Comparison of ENCODE assay signal across 26 cellular contexts in genomic region chr20:39990692-39991091, GRCh38.
"Had no signal": no experiment of that assay in that cellular context is flagged by ENCODE, and none has a peak within 500 bp of the region (broad histone marks: within the 10 kb centered on the region; RNA-seq: fewer than 3 reads in every experiment).

No MANE protein-coding gene starts in this region.

- H3K9me3 ChIP-seq: colonic mucosa, esophagus squamous epithelium, gastroesophageal sphincter had no signal

- H3K36me3 ChIP-seq: colonic mucosa, esophagus muscularis mucosa, esophagus squamous epithelium, gastrocnemius medialis, gastroesophageal sphincter, heart left ventricle, heart right ventricle had no signal

- H3K27ac Mint-ChIP-seq: dendritic cell treated with granulocyte-macrophage colony-stimulating factor and Interleukin-4, amounts not matched to agents 40 ng/mL and 50 ng/mL, for 4 days; effector memory CD8-positive, alpha-beta T cell; endodermal cell had no signal

- H3K4me3 Mint-ChIP-seq: dendritic cell treated with granulocyte-macrophage colony-stimulating factor and Interleukin-4, amounts not matched to agents 40 ng/mL and 50 ng/mL, for 4 days; effector memory CD8-positive, alpha-beta T cell; endodermal cell had no signal

- H3K4me1 ChIP-seq: colonic mucosa had no signal

- H3K27me3 Mint-ChIP-seq: dendritic cell treated with granulocyte-macrophage colony-stimulating factor and Interleukin-4, amounts not matched to agents 40 ng/mL and 50 ng/mL, for 4 days; effector memory CD8-positive, alpha-beta T cell had no signal

- DNase-seq: colonic mucosa; cortex of kidney; dermis blood vessel endothelial cell; dorsolateral prefrontal cortex; effector CD4-positive, alpha-beta T cell; effector CD8-positive, alpha-beta T cell; effector memory CD4-positive, alpha-beta T cell; effector memory CD8-positive, alpha-beta T cell; endodermal cell; erythroblast; esophagus squamous epithelium; foreskin fibroblast; foreskin keratinocyte; foreskin melanocyte; gastrocnemius medialis; glutamatergic neuron; head of caudate nucleus; heart left ventricle; heart right ventricle had no signal

- H3K27ac ChIP-seq: colonic mucosa, coronary artery, dorsolateral prefrontal cortex, epithelial cell of prostate, esophagus muscularis mucosa, esophagus squamous epithelium, foreskin keratinocyte, gastrocnemius medialis, gastroesophageal sphincter, heart left ventricle, heart right ventricle, hepatocyte had no signal

- H3K4me3 ChIP-seq: colonic mucosa, coronary artery, dorsolateral prefrontal cortex, esophagus muscularis mucosa, esophagus squamous epithelium, gastrocnemius medialis, gastroesophageal sphincter, heart left ventricle, heart right ventricle, hepatocyte had no signal

- ATAC-seq: effector memory CD8-positive, alpha-beta T cell; esophagus mucosa; foreskin keratinocyte; gastrocnemius medialis; gastroesophageal sphincter; heart left ventricle; heart right ventricle had no signal

- H3K27me3 ChIP-seq: colonic mucosa, dorsolateral prefrontal cortex, esophagus muscularis mucosa, esophagus squamous epithelium, foreskin keratinocyte, gastrocnemius medialis, gastroesophageal sphincter, heart left ventricle, heart right ventricle, hepatocyte had no signal
